Comparison of ENCODE assay signal across 8 cellular contexts in genomic region chr1:231603598-231604275, GRCh38.
A peak's percentile ranks its signal among the peaks of the same experiment; 100 is the strongest.
DNase-seq lines count a peak whose midpoint lies in the region; ATAC-seq and TF ChIP-seq lines count a peak whose summit lies in the region.

No MANE protein-coding gene starts in this region.

- in situ Hi-C loops in astrocyte of the cerebellum (cut with HindIII; ENCODE audit: low sequenced_read_pairs) = no loop called here

- no peak overlapping the region for H3K27ac ChIP-seq in iPS-20b (ENCODE audit: low read length)

- no peak overlapping the region for H3K9ac ChIP-seq in iPS-20b (ENCODE audit: low read depth, low read length)

- H3K4me3 ChIP-seq in astrocyte of the cerebellum (ENCODE audit: low read depth, low read length) (peak overlapping the region; percentile 37), iPS-20b (ENCODE audit: low read length) (peak overlapping the region; percentile 51), skeletal muscle cell (ENCODE audit: low read depth, low read length) (peak overlapping the region; percentile 51)

- H3K36me3 ChIP-seq in iPS-20b (ENCODE audit: insufficient read depth, low read depth, low read length) = no peaks in the 10 kb centered on the region

- H3K4me1 ChIP-seq in iPS-20b (ENCODE audit: insufficient read depth, low read length) = no peaks in the 10 kb centered on the region

- no peaks in the 10 kb centered on the region for H3K27me3 ChIP-seq in iPS-20b (ENCODE audit: insufficient read depth, low read length)

- TF ChIP-seq CTCF in LNCAP (IDR thresholded peaks at IDR 0.05) (peak; percentile 86), astrocyte of the cerebellum (IDR thresholded peaks at IDR 0.05; ENCODE audit: low read depth, low read length, missing control alignments) (peak; percentile 67)

- peak; percentile 73 for ATAC-seq in GM21529 (IDR thresholded peaks at IDR 0.05; ENCODE audit: unreplicated experiment)

- DNase-seq in DMS79 (lab: John Stamatoyannopoulos, UW) (peak; percentile 47), RKO (ENCODE audit: low spot score) (peak; percentile 86), astrocyte of the cerebellum (ENCODE audit: low read depth) (peak; percentile 26), skeletal muscle cell (ENCODE audit: low read depth) (no peak), GOT3 (lab: John Stamatoyannopoulos, UW) (no peak)

- no peaks in the 10 kb centered on the region for H3K9me3 ChIP-seq in iPS-20b (ENCODE audit: insufficient read depth, low read depth, low read length)

Comparison
In these comparisons a context has a peak if more than half of its experiments do, and no peak if none do; other contexts are left out.
1. DNase-seq: peak in DMS79 (single experiment), RKO (single experiment) and astrocyte of the cerebellum (single experiment); none in skeletal muscle cell (single experiment) and GOT3 (single experiment).
2. Peak in every context shown above with its lines, with median percentiles within 50 percentile points of each other: H3K4me3 ChIP-seq.